In genomic region chr2:133255363-133255762, GRCh38 we compare ENCODE assay signal across 25 cellular contexts.
"Had no signal": no experiment of that assay in that cellular context is flagged by ENCODE, and none has a peak within 500 bp of the region (broad histone marks: within the 10 kb centered on the region; RNA-seq: fewer than 3 reads in every experiment).

No MANE protein-coding gene starts in this region.

- H3K36me3 Mint-ChIP-seq: activated naive CD4-positive, alpha-beta T cell treated with anti-CD3 and anti-CD28 coated beads, Interleukin-2, amount 50 U/mL, for 72 hours; T-cell had no signal

- H3K9me3 Mint-ChIP-seq: activated B cell treated with CpG ODN at 0.5 μM for 24 hours; activated CD4-positive, alpha-beta T cell treated with anti-CD3 and anti-CD28 coated beads, Interleukin-2, amount 10 ng/mL, durations not matched to agents 24 days and 14 days; activated naive CD8-positive, alpha-beta T cell treated with anti-CD3 and anti-CD28 coated beads, Interleukin-2, amount 50 U/mL, for 24 hours had no signal

- H3K27me3 ChIP-seq: ascending aorta, body of pancreas, Peyer's patch had no signal

- H3K4me3 ChIP-seq: ascending aorta, body of pancreas, Peyer's patch, SK-N-MC had no signal

- H3K27ac ChIP-seq: ascending aorta, body of pancreas, Peyer's patch, SK-N-MC had no signal

- ATAC-seq: activated naive CD4-positive, alpha-beta T cell treated with anti-CD3 and anti-CD28 coated beads, Interleukin-2, amount 50 U/mL, for 72 hours; activated naive CD8-positive, alpha-beta T cell treated with anti-CD3 and anti-CD28 coated beads, Interleukin-2, amount 50 U/mL, for 24 hours; activated T-cell treated with anti-CD3 and anti-CD28 coated beads, Interleukin-2, amount 50 U/mL, for 4 hours; body of pancreas; T-cell had no signal

- H3K4me1 Mint-ChIP-seq: activated B cell treated with CpG ODN at 0.5 μM for 24 hours; activated CD4-positive, alpha-beta T cell treated with anti-CD3 and anti-CD28 coated beads, Interleukin-2, amount 10 ng/mL, durations not matched to agents 24 days and 14 days; activated naive CD8-positive, alpha-beta T cell treated with anti-CD3 and anti-CD28 coated beads, Interleukin-2, amount 50 U/mL, for 24 hours; central memory CD8-positive, alpha-beta T cell; T-cell had no signal

- H3K4me3 Mint-ChIP-seq: activated B cell treated with CpG ODN at 0.5 μM for 24 hours; activated CD4-positive, alpha-beta T cell treated with anti-CD3 and anti-CD28 coated beads, Interleukin-2, amount 10 ng/mL, durations not matched to agents 24 days and 14 days; activated naive CD8-positive, alpha-beta T cell treated with anti-CD3 and anti-CD28 coated beads, Interleukin-2, amount 50 U/mL, for 24 hours; activated T-cell treated with anti-CD3 and anti-CD28 coated beads, Interleukin-2, amount 50 U/mL, for 4 hours; central memory CD8-positive, alpha-beta T cell; T-cell had no signal

- DNase-seq: activated B cell treated with CpG ODN at 0.5 μM for 24 hours; activated CD4-positive, alpha-beta T cell treated with anti-CD3 and anti-CD28 coated beads for 1 hour; activated CD4-positive, alpha-beta T cell treated with anti-CD3 and anti-CD28 coated beads, Interleukin-2, amount 10 ng/mL, durations not matched to agents 24 days and 14 days; activated CD4-positive, alpha-beta T cell treated with anti-CD3 and anti-CD28 coated beads, Interleukin-2, amount 50 U/mL, for 48 hours; activated CD8-positive, alpha-beta memory T cell treated with anti-CD3 and anti-CD28 coated beads for 24 hours; activated effector memory CD4-positive, alpha-beta T cell treated with anti-CD3 and anti-CD28 coated beads, Interleukin-2, amount 50 U/mL, for 16 hours; activated naive CD4-positive, alpha-beta T cell treated with Interleukin-2 at 50 U/mL for 16 hours; activated naive CD8-positive, alpha-beta T cell treated with anti-CD3 and anti-CD28 coated beads, Interleukin-2, amount 50 U/mL, for 24 hours; activated T-cell treated with anti-CD3 and anti-CD28 coated beads, Interleukin-2, amount 50 U/mL, for 4 hours; amniotic stem cell; body of pancreas; KG1; NCI-H1048; NCI-H146; NCI-H187 treated with DMSO at 0.1 percent for 48 hours; NCI-H510A treated with DMSO at 0.1 percent for 48 hours; Peyer's patch; SHP77 treated with DMSO at 0.1 percent for 48 hours; T-cell; T-helper 2 cell; T1000 had no signal

- H3K27me3 Mint-ChIP-seq: activated B cell treated with CpG ODN at 0.5 μM for 24 hours; activated CD4-positive, alpha-beta T cell treated with anti-CD3 and anti-CD28 coated beads, Interleukin-2, amount 10 ng/mL, durations not matched to agents 24 days and 14 days; activated naive CD8-positive, alpha-beta T cell treated with anti-CD3 and anti-CD28 coated beads, Interleukin-2, amount 50 U/mL, for 24 hours; central memory CD8-positive, alpha-beta T cell; T-cell had no signal

- H3K27ac Mint-ChIP-seq: activated B cell treated with CpG ODN at 0.5 μM for 24 hours; activated CD4-positive, alpha-beta T cell treated with anti-CD3 and anti-CD28 coated beads, Interleukin-2, amount 10 ng/mL, durations not matched to agents 24 days and 14 days; activated naive CD4-positive, alpha-beta T cell treated with anti-CD3 and anti-CD28 coated beads, Interleukin-2, amount 50 U/mL, for 72 hours; activated naive CD8-positive, alpha-beta T cell treated with anti-CD3 and anti-CD28 coated beads, Interleukin-2, amount 50 U/mL, for 24 hours; T-cell had no signal
